17 cellular contexts compared by ENCODE assay signal in genomic region chr12:58372298-58372697, GRCh38.
A peak's percentile ranks its signal among the peaks of the same experiment; 100 is the strongest.
DNase-seq lines count a peak whose midpoint lies in the region; ATAC-seq and TF ChIP-seq lines count a peak whose summit lies in the region.
"Had no signal": no experiment of that assay in that cellular context is flagged by ENCODE, and none has a peak within 500 bp of the region (broad histone marks: within the 10 kb centered on the region; RNA-seq: fewer than 3 reads in every experiment).

No MANE protein-coding gene starts in this region.

- no peak for DNase-seq in occipital lobe (lab: John Stamatoyannopoulos, UW)
- no peak for DNase-seq in EL
- no peak for DNase-seq in KBM-7
- no peak for DNase-seq in MV-4-11 (lab: John Stamatoyannopoulos, UW)
- DNase-seq: activated T-cell treated with anti-CD3 and anti-CD28 coated beads for 4 hours; AML-193; aorta; effector memory CD4-positive, alpha-beta T cell; naive thymus-derived CD4-positive, alpha-beta T cell; NCI-H510A treated with DMSO at 0.1 percent for 48 hours; SIG-M5; thyroid gland had no signal

- TF ChIP-seq POLR2A in GM18505 (IDR thresholded peaks at IDR 0.05; ENCODE audit: borderline replicate concordance, extremely low read depth, insufficient read depth, insufficient read length), result no peak

- in situ Hi-C loops in KBM-7 (cut with MboI; ENCODE audit: low pct_unique_long_range_greater_than_20kb, low sequenced_read_pairs), result no loop called here

- ATAC-seq in GM18505 (IDR thresholded peaks at IDR 0.05; ENCODE audit: unreplicated experiment) (peak; percentile 81), GM19463 (IDR thresholded peaks at IDR 0.05; ENCODE audit: unreplicated experiment) (peak; percentile 99), HG02840 (IDR thresholded peaks at IDR 0.05; ENCODE audit: low FRiP score, unreplicated experiment) (peak; percentile 86), HG03442 (IDR thresholded peaks at IDR 0.05; ENCODE audit: unreplicated experiment) (peak; percentile 99)
- ATAC-seq: gastroesophageal sphincter; naive thymus-derived CD4-positive, alpha-beta T cell had no signal
